In the genomic region with DNA sequence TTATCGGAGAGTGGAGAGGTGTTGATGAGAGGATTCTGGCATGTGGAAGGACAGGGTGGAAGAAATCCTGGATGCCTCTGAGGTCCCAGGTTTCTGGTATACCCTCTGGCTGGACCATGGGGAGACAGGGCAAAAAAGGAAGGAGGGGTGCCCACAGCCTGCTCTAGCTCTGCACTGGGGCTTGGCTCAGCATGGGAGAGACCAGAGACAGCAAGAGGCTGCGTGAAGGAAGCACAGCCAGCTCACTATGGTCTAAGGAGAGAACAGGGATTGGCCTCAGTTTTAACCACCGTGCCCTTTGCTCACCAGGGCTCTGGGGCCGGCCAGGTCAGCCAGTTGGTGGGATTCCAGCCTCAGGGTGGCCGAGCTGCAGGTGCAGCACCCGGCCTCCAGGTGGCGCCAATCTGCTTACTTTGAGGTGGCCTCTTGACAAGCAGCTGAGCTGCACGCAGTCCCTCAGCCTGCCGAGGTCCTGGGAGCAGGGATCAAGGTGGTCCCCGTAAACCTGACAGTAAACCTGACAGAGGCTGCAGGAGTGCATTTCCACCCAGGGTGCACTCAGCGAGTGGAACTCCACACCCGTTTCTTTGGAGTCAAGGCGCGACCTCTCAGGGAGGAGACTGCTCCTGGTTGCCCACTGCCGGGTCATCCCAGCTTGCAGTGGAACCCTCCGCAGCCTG, we compare ENCODE assay signal across 1 cellular context.
TF ChIP-seq lines count a peak whose summit lies in the region.

No MANE protein-coding gene starts in this region.

TF ChIP-seq in HepG2, 621 proteins besides CTCF, POLR2A, EP300 and RAD21 (continued from another document and continues in another):
- TF ChIP-seq MLLT10 (CRISPR knock-in tag; IDR thresholded peaks at IDR 0.05) (no peak), ZNF546 (CRISPR knock-in tag; conservative IDR thresholded peaks at IDR 0.05) (0 out of 2 replicates have a peak, but pooled peaks have one; percentile 24), SNAPC2 (CRISPR knock-in tag; IDR thresholded peaks at IDR 0.05) (no peak), ZNF589 (CRISPR knock-in tag; conservative IDR thresholded peaks at IDR 0.05) (no peak), HHEX (CRISPR knock-in tag; IDR thresholded peaks at IDR 0.05) (no peak), ZNF577 (CRISPR knock-in tag; IDR thresholded peaks at IDR 0.05; ENCODE audit: borderline replicate concordance, low read depth) (no peak), GATA4 (IDR thresholded peaks at IDR 0.05; ENCODE audit: borderline replicate concordance, low read depth) (no peak), KLF15 (CRISPR knock-in tag; IDR thresholded peaks at IDR 0.05; ENCODE audit: borderline replicate concordance) (0 out of 2 replicates have a peak, but pooled peaks have one; percentile 51), ATM (IDR thresholded peaks at IDR 0.05; ENCODE audit: borderline replicate concordance) (no peak), MEIS2 (CRISPR knock-in tag; IDR thresholded peaks at IDR 0.05) (peak; percentile 45; the same call in 1 of the 2 replicates), RELA (CRISPR knock-in tag; IDR thresholded peaks at IDR 0.05) (no peak), ZNF709 (CRISPR knock-in tag; IDR thresholded peaks at IDR 0.05) (peak; percentile 12; the same call in 1 of the 2 replicates), ZNF556 (CRISPR knock-in tag; IDR thresholded peaks at IDR 0.05; ENCODE audit: borderline replicate concordance) (no peak), MED8 (CRISPR knock-in tag; IDR thresholded peaks at IDR 0.05; ENCODE audit: insufficient replicate concordance) (no peak), KLF9 (CRISPR knock-in tag; IDR thresholded peaks at IDR 0.05; ENCODE audit: low read depth) (no peak), KLF6 (CRISPR knock-in tag; IDR thresholded peaks at IDR 0.05) (0 out of 2 replicates have a peak, but pooled peaks have one; percentile 56), ZNF747 (CRISPR knock-in tag; IDR thresholded peaks at IDR 0.05; ENCODE audit: borderline replicate concordance) (peak; percentile 66; the same call in 1 of the 2 replicates), ATRX (CRISPR knock-in tag; IDR thresholded peaks at IDR 0.05; ENCODE audit: borderline replicate concordance) (no peak), HMG20A (CRISPR knock-in tag; IDR thresholded peaks at IDR 0.05; ENCODE audit: borderline replicate concordance) (no peak), SATB2 (CRISPR knock-in tag; IDR thresholded peaks at IDR 0.05) (0 out of 2 replicates have a peak, but pooled peaks have one; percentile 80), KDM2A (CRISPR knock-in tag; IDR thresholded peaks at IDR 0.05; ENCODE audit: borderline replicate concordance, low read depth) (peak; percentile 50; the same call in 1 of the 2 replicates), ZNF766 (CRISPR knock-in tag; IDR thresholded peaks at IDR 0.05; ENCODE audit: borderline replicate concordance) (no peak), ATF1 (CRISPR knock-in tag; IDR thresholded peaks at IDR 0.05) (no peak)
- TF ChIP-seq, protein P1, sequence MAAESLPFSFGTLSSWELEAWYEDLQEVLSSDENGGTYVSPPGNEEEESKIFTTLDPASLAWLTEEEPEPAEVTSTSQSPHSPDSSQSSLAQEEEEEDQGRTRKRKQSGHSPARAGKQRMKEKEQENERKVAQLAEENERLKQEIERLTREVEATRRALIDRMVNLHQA (CRISPR knock-in tag; IDR thresholded peaks at IDR 0.05): no peak
- TF ChIP-seq, protein P2, sequence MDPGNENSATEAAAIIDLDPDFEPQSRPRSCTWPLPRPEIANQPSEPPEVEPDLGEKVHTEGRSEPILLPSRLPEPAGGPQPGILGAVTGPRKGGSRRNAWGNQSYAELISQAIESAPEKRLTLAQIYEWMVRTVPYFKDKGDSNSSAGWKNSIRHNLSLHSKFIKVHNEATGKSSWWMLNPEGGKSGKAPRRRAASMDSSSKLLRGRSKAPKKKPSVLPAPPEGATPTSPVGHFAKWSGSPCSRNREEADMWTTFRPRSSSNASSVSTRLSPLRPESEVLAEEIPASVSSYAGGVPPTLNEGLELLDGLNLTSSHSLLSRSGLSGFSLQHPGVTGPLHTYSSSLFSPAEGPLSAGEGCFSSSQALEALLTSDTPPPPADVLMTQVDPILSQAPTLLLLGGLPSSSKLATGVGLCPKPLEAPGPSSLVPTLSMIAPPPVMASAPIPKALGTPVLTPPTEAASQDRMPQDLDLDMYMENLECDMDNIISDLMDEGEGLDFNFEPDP (CRISPR knock-in tag; conservative IDR thresholded peaks at IDR 0.05): no peak
- TF ChIP-seq, protein P3, sequence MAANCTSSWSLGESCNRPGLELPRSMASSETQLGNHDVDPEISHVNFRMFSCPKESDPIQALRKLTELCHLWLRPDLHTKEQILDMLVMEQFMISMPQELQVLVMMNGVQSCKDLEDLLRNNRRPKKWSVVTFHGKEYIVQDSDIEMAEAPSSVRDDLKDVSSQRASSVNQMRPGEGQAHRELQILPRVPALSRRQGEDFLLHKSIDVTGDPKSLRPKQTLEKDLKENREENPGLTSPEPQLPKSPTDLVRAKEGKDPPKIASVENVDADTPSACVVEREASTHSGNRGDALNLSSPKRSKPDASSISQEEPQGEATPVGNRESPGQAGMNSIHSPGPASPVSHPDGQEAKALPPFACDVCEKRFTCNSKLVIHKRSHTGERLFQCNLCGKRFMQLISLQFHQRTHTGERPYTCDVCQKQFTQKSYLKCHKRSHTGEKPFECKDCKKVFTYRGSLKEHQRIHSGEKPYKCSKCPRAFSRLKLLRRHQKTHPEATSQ (CRISPR knock-in tag; IDR thresholded peaks at IDR 0.05; ENCODE audit: borderline replicate concordance): no peak
- TF ChIP-seq, protein P4, sequence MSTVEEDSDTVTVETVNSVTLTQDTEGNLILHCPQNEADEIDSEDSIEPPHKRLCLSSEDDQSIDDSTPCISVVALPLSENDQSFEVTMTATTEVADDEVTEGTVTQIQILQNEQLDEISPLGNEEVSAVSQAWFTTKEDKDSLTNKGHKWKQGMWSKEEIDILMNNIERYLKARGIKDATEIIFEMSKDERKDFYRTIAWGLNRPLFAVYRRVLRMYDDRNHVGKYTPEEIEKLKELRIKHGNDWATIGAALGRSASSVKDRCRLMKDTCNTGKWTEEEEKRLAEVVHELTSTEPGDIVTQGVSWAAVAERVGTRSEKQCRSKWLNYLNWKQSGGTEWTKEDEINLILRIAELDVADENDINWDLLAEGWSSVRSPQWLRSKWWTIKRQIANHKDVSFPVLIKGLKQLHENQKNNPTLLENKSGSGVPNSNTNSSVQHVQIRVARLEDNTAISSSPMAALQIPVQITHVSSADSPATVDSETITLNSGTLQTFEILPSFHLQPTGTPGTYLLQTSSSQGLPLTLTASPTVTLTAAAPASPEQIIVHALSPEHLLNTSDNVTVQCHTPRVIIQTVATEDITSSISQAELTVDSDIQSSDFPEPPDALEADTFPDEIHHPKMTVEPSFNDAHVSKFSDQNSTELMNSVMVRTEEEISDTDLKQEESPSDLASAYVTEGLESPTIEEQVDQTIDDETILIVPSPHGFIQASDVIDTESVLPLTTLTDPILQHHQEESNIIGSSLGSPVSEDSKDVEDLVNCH (CRISPR knock-in tag; IDR thresholded peaks at IDR 0.05): no peak
- TF ChIP-seq, protein P5, sequence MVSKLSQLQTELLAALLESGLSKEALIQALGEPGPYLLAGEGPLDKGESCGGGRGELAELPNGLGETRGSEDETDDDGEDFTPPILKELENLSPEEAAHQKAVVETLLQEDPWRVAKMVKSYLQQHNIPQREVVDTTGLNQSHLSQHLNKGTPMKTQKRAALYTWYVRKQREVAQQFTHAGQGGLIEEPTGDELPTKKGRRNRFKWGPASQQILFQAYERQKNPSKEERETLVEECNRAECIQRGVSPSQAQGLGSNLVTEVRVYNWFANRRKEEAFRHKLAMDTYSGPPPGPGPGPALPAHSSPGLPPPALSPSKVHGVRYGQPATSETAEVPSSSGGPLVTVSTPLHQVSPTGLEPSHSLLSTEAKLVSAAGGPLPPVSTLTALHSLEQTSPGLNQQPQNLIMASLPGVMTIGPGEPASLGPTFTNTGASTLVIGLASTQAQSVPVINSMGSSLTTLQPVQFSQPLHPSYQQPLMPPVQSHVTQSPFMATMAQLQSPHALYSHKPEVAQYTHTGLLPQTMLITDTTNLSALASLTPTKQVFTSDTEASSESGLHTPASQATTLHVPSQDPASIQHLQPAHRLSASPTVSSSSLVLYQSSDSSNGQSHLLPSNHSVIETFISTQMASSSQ (IDR thresholded peaks at IDR 0.05; ENCODE audit: low read depth): no peak
- TF ChIP-seq, protein P5 (CRISPR knock-in tag; IDR thresholded peaks at IDR 0.05; ENCODE audit: borderline replicate concordance): no peak
- TF ChIP-seq, protein P6, sequence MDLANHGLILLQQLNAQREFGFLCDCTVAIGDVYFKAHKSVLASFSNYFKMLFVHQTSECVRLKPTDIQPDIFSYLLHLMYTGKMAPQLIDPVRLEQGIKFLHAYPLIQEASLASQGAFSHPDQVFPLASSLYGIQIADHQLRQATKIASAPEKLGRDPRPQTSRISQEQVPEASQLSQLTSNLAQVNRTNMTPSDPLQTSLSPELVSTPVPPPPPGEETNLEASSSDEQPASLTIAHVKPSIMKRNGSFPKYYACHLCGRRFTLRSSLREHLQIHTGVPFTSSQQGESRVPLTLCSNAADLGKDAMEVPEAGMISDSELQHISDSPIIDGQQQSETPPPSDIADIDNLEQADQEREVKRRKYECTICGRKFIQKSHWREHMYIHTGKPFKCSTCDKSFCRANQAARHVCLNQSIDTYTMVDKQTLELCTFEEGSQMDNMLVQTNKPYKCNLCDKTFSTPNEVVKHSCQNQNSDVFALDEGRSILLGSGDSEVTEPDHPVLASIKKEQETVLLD (CRISPR knock-in tag; IDR thresholded peaks at IDR 0.05; ENCODE audit: low read depth): no peak
- TF ChIP-seq, protein P7, sequence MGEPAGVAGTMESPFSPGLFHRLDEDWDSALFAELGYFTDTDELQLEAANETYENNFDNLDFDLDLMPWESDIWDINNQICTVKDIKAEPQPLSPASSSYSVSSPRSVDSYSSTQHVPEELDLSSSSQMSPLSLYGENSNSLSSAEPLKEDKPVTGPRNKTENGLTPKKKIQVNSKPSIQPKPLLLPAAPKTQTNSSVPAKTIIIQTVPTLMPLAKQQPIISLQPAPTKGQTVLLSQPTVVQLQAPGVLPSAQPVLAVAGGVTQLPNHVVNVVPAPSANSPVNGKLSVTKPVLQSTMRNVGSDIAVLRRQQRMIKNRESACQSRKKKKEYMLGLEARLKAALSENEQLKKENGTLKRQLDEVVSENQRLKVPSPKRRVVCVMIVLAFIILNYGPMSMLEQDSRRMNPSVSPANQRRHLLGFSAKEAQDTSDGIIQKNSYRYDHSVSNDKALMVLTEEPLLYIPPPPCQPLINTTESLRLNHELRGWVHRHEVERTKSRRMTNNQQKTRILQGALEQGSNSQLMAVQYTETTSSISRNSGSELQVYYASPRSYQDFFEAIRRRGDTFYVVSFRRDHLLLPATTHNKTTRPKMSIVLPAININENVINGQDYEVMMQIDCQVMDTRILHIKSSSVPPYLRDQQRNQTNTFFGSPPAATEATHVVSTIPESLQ (CRISPR knock-in tag; conservative IDR thresholded peaks at IDR 0.05): 0 out of 2 replicates have a peak, but pooled peaks have one; percentile 77
- TF ChIP-seq, protein P8, sequence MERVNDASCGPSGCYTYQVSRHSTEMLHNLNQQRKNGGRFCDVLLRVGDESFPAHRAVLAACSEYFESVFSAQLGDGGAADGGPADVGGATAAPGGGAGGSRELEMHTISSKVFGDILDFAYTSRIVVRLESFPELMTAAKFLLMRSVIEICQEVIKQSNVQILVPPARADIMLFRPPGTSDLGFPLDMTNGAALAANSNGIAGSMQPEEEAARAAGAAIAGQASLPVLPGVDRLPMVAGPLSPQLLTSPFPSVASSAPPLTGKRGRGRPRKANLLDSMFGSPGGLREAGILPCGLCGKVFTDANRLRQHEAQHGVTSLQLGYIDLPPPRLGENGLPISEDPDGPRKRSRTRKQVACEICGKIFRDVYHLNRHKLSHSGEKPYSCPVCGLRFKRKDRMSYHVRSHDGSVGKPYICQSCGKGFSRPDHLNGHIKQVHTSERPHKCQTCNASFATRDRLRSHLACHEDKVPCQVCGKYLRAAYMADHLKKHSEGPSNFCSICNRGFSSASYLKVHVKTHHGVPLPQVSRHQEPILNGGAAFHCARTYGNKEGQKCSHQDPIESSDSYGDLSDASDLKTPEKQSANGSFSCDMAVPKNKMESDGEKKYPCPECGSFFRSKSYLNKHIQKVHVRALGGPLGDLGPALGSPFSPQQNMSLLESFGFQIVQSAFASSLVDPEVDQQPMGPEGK (CRISPR knock-in tag; IDR thresholded peaks at IDR 0.05): 0 out of 2 replicates have a peak, but pooled peaks have one; percentile 29
- TF ChIP-seq, protein P9, sequence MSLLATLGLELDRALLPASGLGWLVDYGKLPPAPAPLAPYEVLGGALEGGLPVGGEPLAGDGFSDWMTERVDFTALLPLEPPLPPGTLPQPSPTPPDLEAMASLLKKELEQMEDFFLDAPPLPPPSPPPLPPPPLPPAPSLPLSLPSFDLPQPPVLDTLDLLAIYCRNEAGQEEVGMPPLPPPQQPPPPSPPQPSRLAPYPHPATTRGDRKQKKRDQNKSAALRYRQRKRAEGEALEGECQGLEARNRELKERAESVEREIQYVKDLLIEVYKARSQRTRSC (CRISPR knock-in tag; IDR thresholded peaks at IDR 0.05; ENCODE audit: low read depth): no peak
- TF ChIP-seq, protein P10, sequence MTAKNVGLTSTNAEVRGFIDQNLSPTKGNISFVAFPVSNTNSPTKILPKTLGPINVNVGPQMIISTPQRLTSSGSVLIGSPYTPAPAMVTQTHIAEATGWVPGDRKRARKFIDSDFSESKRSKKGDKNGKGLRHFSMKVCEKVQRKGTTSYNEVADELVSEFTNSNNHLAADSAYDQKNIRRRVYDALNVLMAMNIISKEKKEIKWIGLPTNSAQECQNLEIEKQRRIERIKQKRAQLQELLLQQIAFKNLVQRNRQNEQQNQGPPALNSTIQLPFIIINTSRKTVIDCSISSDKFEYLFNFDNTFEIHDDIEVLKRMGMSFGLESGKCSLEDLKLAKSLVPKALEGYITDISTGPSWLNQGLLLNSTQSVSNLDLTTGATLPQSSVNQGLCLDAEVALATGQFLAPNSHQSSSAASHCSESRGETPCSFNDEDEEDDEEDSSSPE (CRISPR knock-in tag; IDR thresholded peaks at IDR 0.05): peak; percentile 79
